Comparison of ENCODE assay signal across 1 cellular context in the genomic region with DNA sequence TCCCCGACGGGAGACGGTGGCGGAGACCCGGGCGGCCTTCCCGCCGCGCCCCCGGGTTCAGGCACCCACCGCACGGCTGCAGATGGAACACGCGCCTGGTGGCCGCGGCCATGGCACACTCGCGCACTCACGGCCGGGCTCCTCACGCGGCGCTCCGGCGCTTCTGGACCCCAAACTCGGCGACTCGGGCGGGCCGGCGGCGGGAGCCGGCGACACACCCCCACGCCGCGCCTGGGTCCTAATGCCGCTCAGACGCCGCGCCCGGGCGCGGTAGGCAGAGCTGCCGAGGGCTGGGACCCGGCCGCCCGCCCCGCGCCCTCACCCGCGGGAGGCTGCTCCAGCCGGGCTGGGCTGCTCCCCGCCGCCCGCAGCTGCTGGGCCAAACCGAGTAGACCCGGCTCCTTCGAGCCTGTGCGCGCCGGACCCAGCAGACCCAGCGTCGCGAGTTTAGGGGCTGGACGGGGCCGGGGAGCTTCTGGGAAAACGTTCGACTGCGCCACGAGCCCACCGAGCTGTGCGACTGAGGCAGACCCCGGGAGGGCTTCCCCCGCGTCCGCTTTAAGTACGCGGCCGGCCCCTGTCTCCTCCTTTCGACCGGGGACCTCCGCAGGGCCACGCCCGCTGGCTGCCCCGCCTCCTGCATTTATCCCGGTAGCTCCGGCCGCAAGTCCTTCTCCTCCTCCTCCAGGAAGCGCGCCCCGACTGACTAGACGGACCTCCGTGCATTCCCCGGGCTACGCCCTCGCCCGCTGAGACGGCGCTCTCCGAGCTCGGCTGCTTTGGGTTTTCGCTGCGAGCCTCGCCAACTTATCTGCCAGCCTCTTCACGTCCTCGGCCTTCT.
TF ChIP-seq lines count a peak whose summit lies in the region.

Gene SLC4A11 (minus strand): TSS at position 165 of the 841 bp plus-strand sequence. CDS start 53 bp downstream, at position 112.

TF ChIP-seq in K562, 482 proteins besides CTCF, POLR2A, EP300 and RAD21 (continued from another document):
- TF ChIP-seq, protein P1, sequence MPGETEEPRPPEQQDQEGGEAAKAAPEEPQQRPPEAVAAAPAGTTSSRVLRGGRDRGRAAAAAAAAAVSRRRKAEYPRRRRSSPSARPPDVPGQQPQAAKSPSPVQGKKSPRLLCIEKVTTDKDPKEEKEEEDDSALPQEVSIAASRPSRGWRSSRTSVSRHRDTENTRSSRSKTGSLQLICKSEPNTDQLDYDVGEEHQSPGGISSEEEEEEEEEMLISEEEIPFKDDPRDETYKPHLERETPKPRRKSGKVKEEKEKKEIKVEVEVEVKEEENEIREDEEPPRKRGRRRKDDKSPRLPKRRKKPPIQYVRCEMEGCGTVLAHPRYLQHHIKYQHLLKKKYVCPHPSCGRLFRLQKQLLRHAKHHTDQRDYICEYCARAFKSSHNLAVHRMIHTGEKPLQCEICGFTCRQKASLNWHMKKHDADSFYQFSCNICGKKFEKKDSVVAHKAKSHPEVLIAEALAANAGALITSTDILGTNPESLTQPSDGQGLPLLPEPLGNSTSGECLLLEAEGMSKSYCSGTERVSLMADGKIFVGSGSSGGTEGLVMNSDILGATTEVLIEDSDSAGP (CRISPR knock-in tag; IDR thresholded peaks at IDR 0.05): 0 out of 2 replicates have a peak, but pooled peaks have one; percentile 63
- TF ChIP-seq RBBP5 (IDR thresholded peaks at IDR 0.05; ENCODE audit: borderline replicate concordance, insufficient read depth, low read length, poor library complexity, severe bottlenecking) (peak; percentile 42), ZNF217 (CRISPR knock-in tag; IDR thresholded peaks at IDR 0.05) (no peak), HDAC2 (IDR thresholded peaks at IDR 0.05) (no peak), RBM22 (IDR thresholded peaks at IDR 0.05; ENCODE audit: low read depth, low read length, poor library complexity, severe bottlenecking) (no peak), HOXB6 (CRISPR knock-in tag; IDR thresholded peaks at IDR 0.05; ENCODE audit: borderline replicate concordance) (no peak), ZNF696 (CRISPR knock-in tag; conservative IDR thresholded peaks at IDR 0.05) (no peak), SRF (CRISPR knock-in tag; IDR thresholded peaks at IDR 0.05) (no peak), TRIM28 (IDR thresholded peaks at IDR 0.05) (no peak), CREB1 (IDR thresholded peaks at IDR 0.05) (no peak), CREB1 (CRISPR knock-in tag; IDR thresholded peaks at IDR 0.05) (peak; percentile 20; the same call in 1 of the 2 replicates), TARDBP (IDR thresholded peaks at IDR 0.05) (no peak), ATF1 (CRISPR knock-in tag; IDR thresholded peaks at IDR 0.05) (no peak), ATF1 (tag; IDR thresholded peaks at IDR 0.05) (no peak), NCOA6 (IDR thresholded peaks at IDR 0.05) (peak; percentile 69; the same call in 1 of the 2 replicates), PHF8 (IDR thresholded peaks at IDR 0.05; ENCODE audit: borderline replicate concordance, low read length) (peak; percentile 10; the same call in 1 of the 2 replicates), ZNF780A (CRISPR knock-in tag; IDR thresholded peaks at IDR 0.05) (no peak), YBX1 (IDR thresholded peaks at IDR 0.05) (no peak), POLR2G (IDR thresholded peaks at IDR 0.05; ENCODE audit: low read depth, low read length) (no peak), RBM15 (IDR thresholded peaks at IDR 0.05; ENCODE audit: insufficient read depth, low read length) (no peak), GMEB1 (CRISPR knock-in tag; IDR thresholded peaks at IDR 0.05) (no peak), GABPB1 (CRISPR knock-in tag; IDR thresholded peaks at IDR 0.05) (peak; percentile 58; the same call in 1 of the 2 replicates), SLC30A9 (CRISPR knock-in tag; IDR thresholded peaks at IDR 0.05) (no peak), CBX2 (IDR thresholded peaks at IDR 0.05; ENCODE audit: insufficient read depth, low read length, poor library complexity, severe bottlenecking) (no peak), E2F8 (IDR thresholded peaks at IDR 0.05; ENCODE audit: low read depth, partially characterized antibody) (no peak), CGGBP1 (CRISPR knock-in tag; IDR thresholded peaks at IDR 0.05) (no peak), CCAR2 (IDR thresholded peaks at IDR 0.05; ENCODE audit: low read depth, low read length) (no peak), FOXP4 (CRISPR knock-in tag; IDR thresholded peaks at IDR 0.05; ENCODE audit: borderline replicate concordance) (no peak), ZNF699 (CRISPR knock-in tag; IDR thresholded peaks at IDR 0.05; ENCODE audit: insufficient replicate concordance) (no peak), MCM7 (IDR thresholded peaks at IDR 0.05) (no peak), ZNF436 (CRISPR knock-in tag; IDR thresholded peaks at IDR 0.05) (peak; percentile 65), ZFP36 (IDR thresholded peaks at IDR 0.05; ENCODE audit: low read depth, low read length, partially characterized antibody) (peak; percentile 92), POLR2AphosphoS2 (IDR thresholded peaks at IDR 0.05; ENCODE audit: low read length) (no peak), MEF2A (IDR thresholded peaks at IDR 0.05; ENCODE audit: control insufficient read depth, low read depth, low read length) (no peak), RERE (CRISPR knock-in tag; IDR thresholded peaks at IDR 0.05; ENCODE audit: borderline replicate concordance) (no peak), TOE1 (IDR thresholded peaks at IDR 0.05; ENCODE audit: borderline replicate concordance) (0 out of 2 replicates have a peak, but pooled peaks have one; percentile 10), TOE1 (CRISPR knock-in tag; IDR thresholded peaks at IDR 0.05; ENCODE audit: borderline replicate concordance, low read depth) (no peak)
- TF ChIP-seq, protein P2, sequence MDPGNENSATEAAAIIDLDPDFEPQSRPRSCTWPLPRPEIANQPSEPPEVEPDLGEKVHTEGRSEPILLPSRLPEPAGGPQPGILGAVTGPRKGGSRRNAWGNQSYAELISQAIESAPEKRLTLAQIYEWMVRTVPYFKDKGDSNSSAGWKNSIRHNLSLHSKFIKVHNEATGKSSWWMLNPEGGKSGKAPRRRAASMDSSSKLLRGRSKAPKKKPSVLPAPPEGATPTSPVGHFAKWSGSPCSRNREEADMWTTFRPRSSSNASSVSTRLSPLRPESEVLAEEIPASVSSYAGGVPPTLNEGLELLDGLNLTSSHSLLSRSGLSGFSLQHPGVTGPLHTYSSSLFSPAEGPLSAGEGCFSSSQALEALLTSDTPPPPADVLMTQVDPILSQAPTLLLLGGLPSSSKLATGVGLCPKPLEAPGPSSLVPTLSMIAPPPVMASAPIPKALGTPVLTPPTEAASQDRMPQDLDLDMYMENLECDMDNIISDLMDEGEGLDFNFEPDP (CRISPR knock-in tag; IDR thresholded peaks at IDR 0.05): no peak
